Comparison of ENCODE assay signal across 8 cellular contexts in genomic region chr11:106021181-106021966, GRCh38. TPM values are rescaled to one million over a fixed set of nuclear protein-coding genes. Genes with fewer than 3 reads are reported as not detected.
DNase-seq lines count a peak whose midpoint lies in the region; ATAC-seq, FAIRE-seq and TF ChIP-seq lines count a peak whose summit lies in the region.

No MANE protein-coding gene starts in this region.

- H3K9me3 ChIP-seq in HAP-1 (no peaks in the 10 kb centered on the region), MM.1S (replicated peaks; ENCODE audit: insufficient read depth, low read length) (no peaks in the 10 kb centered on the region), body of pancreas (no peaks in the 10 kb centered on the region), left lung (peaks cover 0 to 1% of the 10 kb centered on the region in 2 donors)

- H3K79me2 ChIP-seq in MM.1S (ENCODE audit: low read length) = peaks cover 33% of the 10 kb centered on the region

- H3K4me2 ChIP-seq in MM.1S (ENCODE audit: low read depth, low read length) = peak overlapping the region; percentile 82

- DNase-seq in DMS53 (lab: John Stamatoyannopoulos, UW) = peak; percentile 24
- no peak for DNase-seq in DMS53 treated with DMSO at 0.1 percent for 48 hours (lab: John Stamatoyannopoulos, UW; ENCODE audit: unreplicated experiment)
- no peak for DNase-seq in HAP-1 (ENCODE audit: low spot score in 2 of 2)
- no peak for DNase-seq in MM.1S
- no peak for DNase-seq in body of pancreas
- DNase-seq in left lung = no peak
- no peak for DNase-seq in D721Med (ENCODE audit: insufficient read length, low spot score)

- peak overlapping the region; percentile 33; the same call in 1 of the 2 replicates for H3K27ac ChIP-seq in MM.1S (ENCODE audit: low read length)
- H3K27ac ChIP-seq in body of pancreas = peak overlapping the region; percentile 33 to 85 (median 67)
- peak overlapping the region; percentile 74 to 83 for H3K27ac ChIP-seq in left lung
- H3K27ac ChIP-seq in temporal lobe (ENCODE audit: low read depth, low read length) = peak overlapping the region; percentile 82

- TF ChIP-seq POLR2A in body of pancreas (IDR thresholded peaks at IDR 0.05) = no peak

- H3K27me3 ChIP-seq in HAP-1 (ENCODE audit: low read depth) (no peaks in the 10 kb centered on the region; the same call in 1 of the 2 replicates), MM.1S (replicated peaks; ENCODE audit: insufficient read depth, low read length) (no peaks in the 10 kb centered on the region), body of pancreas (no peaks in the 10 kb centered on the region), left lung (no peaks in the 10 kb centered on the region)

- no peak for FAIRE-seq in D721Med (lab: Jason Lieb, UNC)

- peak overlapping the region; percentile 73 for H3K9ac ChIP-seq in MM.1S (ENCODE audit: low read length)

- peak overlapping the region; percentile 98 for H2AFZ ChIP-seq in MM.1S (ENCODE audit: low read length)

- peaks cover 6% of the 10 kb centered on the region; the same call in 1 of the 2 replicates for H3F3A ChIP-seq in MM.1S (ENCODE audit: insufficient read depth, low read length)

- no peaks in the 10 kb centered on the region for H4K20me1 ChIP-seq in MM.1S (ENCODE audit: insufficient read depth, low read length)

- H3K4me1 ChIP-seq in HAP-1 = peaks cover 19% of the 10 kb centered on the region
- H3K4me1 ChIP-seq in MM.1S (ENCODE audit: low read length) = peaks cover 12% of the 10 kb centered on the region
- peaks cover 36% of the 10 kb centered on the region for H3K4me1 ChIP-seq in body of pancreas
- H3K4me1 ChIP-seq in left lung = peaks cover 0 to 26% of the 10 kb centered on the region in 2 donors

- TF ChIP-seq CTCF in MM.1S (IDR thresholded peaks at IDR 0.05; ENCODE audit: low read length) = no peak
- no peak for TF ChIP-seq CTCF in body of pancreas (IDR thresholded peaks at IDR 0.05)
- TF ChIP-seq CTCF in left lung (IDR thresholded peaks at IDR 0.05) = no peak
- TF ChIP-seq CTCF in D721Med (IDR thresholded peaks at IDR 0.05; ENCODE audit: insufficient read depth, missing control alignments) = no peak

- ATAC-seq in body of pancreas = peak; percentile 1
- ATAC-seq in left lung = peak; percentile 10

- 16 to 23% methylated on average over 13 to 18 of the region's 18 CpGs for WGBS in body of pancreas, 2 donors

- H3K9me2 ChIP-seq in MM.1S (replicated peaks; ENCODE audit: insufficient read depth, low read length) = no peaks in the 10 kb centered on the region

- H3K36me3 ChIP-seq in HAP-1 (replicated peaks) (no peaks in the 10 kb centered on the region), MM.1S (replicated peaks; ENCODE audit: insufficient read depth, low read length) (no peaks in the 10 kb centered on the region; the same call in 1 of the 2 replicates), body of pancreas (replicated peaks in 1 of 2; ENCODE audit: insufficient read depth in 1 of 2, low read depth in 2 of 2) (no peaks in the 10 kb centered on the region), left lung (no peaks in the 10 kb centered on the region)

- in situ Hi-C loops in HAP-1 (cut with MboI; ENCODE audit: low sequenced_read_pairs) = no loop called here

- intact Hi-C loops in body of pancreas (cut with DNase I) = no loop called here
- intact Hi-C loops in left lung (cut with DNase I) = no loop called here

- H3K4me3 ChIP-seq in HAP-1 (peak overlapping the region; percentile 84), MM.1S (ENCODE audit: low read length) (peak overlapping the region; percentile 90), body of pancreas (peak overlapping the region; percentile 76 to 94), left lung (peak overlapping the region; percentile 84 to 92)

RNA-seq across cellular contexts. Expression of gene MSANTD4, which starts 0.7 kb away (rescaled TPM):
- total RNA-seq in body of pancreas (10 to 100 TPM in 1 of 2 donors, 1 to 10 TPM in 1; 4.9 to 19.5 TPM), left lung (10 to 100 TPM; 15.1 to 17.3 TPM), temporal lobe (54.3 TPM)

RNA-seq across cellular contexts. Expression of gene KBTBD3, which starts 55.8 kb away (rescaled TPM):
- 1 to 10 TPM; 2.0 to 5.7 TPM for total RNA-seq in body of pancreas
- total RNA-seq in left lung = 1 to 10 TPM; 6.4 to 7.2 TPM
- 9.1 TPM for total RNA-seq in temporal lobe

RNA-seq across cellular contexts. Expression of gene AASDHPPT, which starts 56.1 kb away (rescaled TPM):
- total RNA-seq in body of pancreas (10 to 100 TPM; 22.1 to 25.2 TPM), left lung (10 to 100 TPM; 26.4 to 27.2 TPM), temporal lobe (199 TPM)
